ENCODE assay signal across 13 cellular contexts in the genomic region with DNA sequence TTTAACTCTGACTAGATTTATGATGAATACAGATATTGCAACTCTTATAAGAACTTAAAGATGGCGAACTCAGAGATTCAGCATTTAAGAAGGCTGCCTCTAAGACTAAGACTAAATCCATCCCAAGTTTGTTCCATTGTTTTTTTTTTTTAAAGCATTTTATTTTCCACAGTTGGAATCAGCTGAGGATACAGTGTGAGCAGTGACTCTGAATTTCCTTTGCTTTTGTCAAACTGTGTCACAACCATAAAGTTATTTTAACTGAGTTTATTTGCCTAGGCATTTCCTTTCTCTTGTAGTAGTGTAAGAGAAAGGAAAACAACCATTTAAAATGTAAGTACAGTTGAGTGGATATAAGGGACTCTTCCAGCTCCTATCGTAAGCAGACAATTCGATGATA.
DNase-seq lines count a peak whose midpoint lies in the region; ATAC-seq, FAIRE-seq and TF ChIP-seq lines count a peak whose summit lies in the region.
"Had no signal": no experiment of that assay in that cellular context is flagged by ENCODE, and none has a peak within 500 bp of the region (broad histone marks: within the 10 kb centered on the region; RNA-seq: fewer than 3 reads in every experiment).

No MANE protein-coding gene starts in this region.

- no peak overlapping the region for H2AFZ ChIP-seq in astrocyte (ENCODE audit: low read depth, low read length)

- peaks cover 14% of the 10 kb centered on the region for H3K79me2 ChIP-seq in astrocyte (ENCODE audit: insufficient read depth, low read length)

- H3K9ac ChIP-seq in astrocyte (ENCODE audit: low read length): no peak overlapping the region

- H3K4me1 ChIP-seq in astrocyte (ENCODE audit: insufficient read depth, low read length): peaks cover 33% of the 10 kb centered on the region
- H3K4me1 ChIP-seq in right lobe of liver: peaks cover 0 to 5% (median 0%) of the 10 kb centered on the region in 4 donors
- peaks cover 78 to 100% (median 99%) of the 10 kb centered on the region in 6 donors for H3K4me1 ChIP-seq in spleen

- H3K27me3 Mint-ChIP-seq in IgD-negative memory B cell (no peaks in the 10 kb centered on the region), astrocyte (ENCODE audit: low read depth, unreplicated experiment) (no peaks in the 10 kb centered on the region)
- H3K27me3 Mint-ChIP-seq: activated CD4-positive, alpha-beta memory T cell treated with anti-CD3 and anti-CD28 coated beads, Interleukin-2, amount 10 ng/mL, durations not matched to agents 7 days and 5 days had no signal

- intact Hi-C loops in right lobe of liver (cut with DNase I): no loop called here
- intact Hi-C loops in spleen (cut with DNase I; ENCODE audit: low total_unique reads): no loop called here

- DNase-seq in astrocyte (ENCODE audit: low read depth): no peak
- no peak for DNase-seq in right lobe of liver
- DNase-seq in spleen: no peak
- no peak for DNase-seq in T-helper 9 cell
- DNase-seq: activated CD4-positive, alpha-beta memory T cell treated with anti-CD3 and anti-CD28 coated beads, Interleukin-2, amount 10 ng/mL, durations not matched to agents 7 days and 5 days; activated effector memory CD4-positive, alpha-beta T cell treated with Interleukin-2 at 50 U/mL for 16 hours; NCI-H187 treated with DMSO at 0.1 percent for 48 hours; NCI-H510A treated with DMSO at 0.1 percent for 48 hours had no signal

- H3K27ac Mint-ChIP-seq in IgD-negative memory B cell (peak overlapping the region in 2 of 3 donors; percentile 11 to 57), astrocyte (ENCODE audit: unreplicated experiment) (peak overlapping the region; percentile 68)
- H3K27ac Mint-ChIP-seq: activated CD4-positive, alpha-beta memory T cell treated with anti-CD3 and anti-CD28 coated beads, Interleukin-2, amount 10 ng/mL, durations not matched to agents 7 days and 5 days had no signal

- H3K4me1 Mint-ChIP-seq in IgD-negative memory B cell: peaks cover 45 to 75% (median 61%) of the 10 kb centered on the region in 3 donors
- H3K4me1 Mint-ChIP-seq in astrocyte (ENCODE audit: low read depth, unreplicated experiment): peaks cover 88% of the 10 kb centered on the region

- H3K27ac ChIP-seq in astrocyte (ENCODE audit: low read depth, low read length) (peak overlapping the region; percentile 15), right lobe of liver (peak overlapping the region in 2 of 3 donors; percentile 12 to 44), spleen (peak overlapping the region in 7 of 8 donors; percentile 53 to 84 (median 75))

- no peaks in the 10 kb centered on the region for H3K9me3 Mint-ChIP-seq in IgD-negative memory B cell
- H3K9me3 Mint-ChIP-seq in astrocyte (ENCODE audit: unreplicated experiment): no peaks in the 10 kb centered on the region
- H3K9me3 Mint-ChIP-seq: activated CD4-positive, alpha-beta memory T cell treated with anti-CD3 and anti-CD28 coated beads, Interleukin-2, amount 10 ng/mL, durations not matched to agents 7 days and 5 days had no signal

- no peak overlapping the region for H3K4me3 ChIP-seq in astrocyte (ENCODE audit: insufficient read depth, low read depth, low read length)
- no peak overlapping the region for H3K4me3 ChIP-seq in right lobe of liver
- no peak overlapping the region for H3K4me3 ChIP-seq in spleen
- H3K4me3 ChIP-seq: ascending aorta had no signal

- H3K9me3 ChIP-seq in astrocyte (ENCODE audit: insufficient read depth, low read depth, low read length) (no peaks in the 10 kb centered on the region), right lobe of liver (no peaks in the 10 kb centered on the region), spleen (no peaks in the 10 kb centered on the region)
- H3K9me3 ChIP-seq: ascending aorta had no signal

- TF ChIP-seq POLR2A in right lobe of liver (IDR thresholded peaks at IDR 0.05): no peak
- TF ChIP-seq POLR2A in spleen (IDR thresholded peaks at IDR 0.05): no peak
- no peak for TF ChIP-seq POLR2A in GM18505 (IDR thresholded peaks at IDR 0.05; ENCODE audit: borderline replicate concordance, extremely low read depth, insufficient read depth, insufficient read length)

- no peaks in the 10 kb centered on the region for H4K20me1 ChIP-seq in astrocyte (ENCODE audit: insufficient read depth, low read length)

- H3K36me3 ChIP-seq in astrocyte (ENCODE audit: insufficient read depth, low read length) (no peaks in the 10 kb centered on the region), right lobe of liver (no peaks in the 10 kb centered on the region), spleen (peaks cover 0 to under 1% (median 0%) of the 10 kb centered on the region in 6 donors)
- H3K36me3 ChIP-seq: ascending aorta had no signal

- H3K27me3 ChIP-seq in astrocyte (ENCODE audit: insufficient read depth, low read length) (no peaks in the 10 kb centered on the region), right lobe of liver (no peaks in the 10 kb centered on the region), spleen (replicated peaks in 1 of 7) (no peaks in the 10 kb centered on the region)
- H3K27me3 ChIP-seq: ascending aorta had no signal

- no peak overlapping the region for H3K4me2 ChIP-seq in astrocyte (ENCODE audit: low read length)

- FAIRE-seq in astrocyte (lab: Jason Lieb, UNC): no peak

- 40% methylated on average over 3 of the region's 3 CpGs for WGBS in right lobe of liver (ENCODE audit: insufficient coverage, low coverage, low lambda C conversion rate, missing lambda C conversion rate)
- WGBS in spleen, 5 donors: 72 to 83% (median 78%) methylated on average over 3 of the region's 3 CpGs

- no peak for TF ChIP-seq CTCF in astrocyte (IDR thresholded peaks at IDR 0.05; ENCODE audit: insufficient read depth, low read depth, low read length)
- no peak for TF ChIP-seq CTCF in right lobe of liver (IDR thresholded peaks at IDR 0.05)
- TF ChIP-seq CTCF in spleen (IDR thresholded peaks at IDR 0.05 in 8 of 11, conservative IDR thresholded peaks at IDR 0.05 in 3 of 11): no peak

- H3K36me3 Mint-ChIP-seq in IgD-negative memory B cell (no peaks in the 10 kb centered on the region), astrocyte (ENCODE audit: low read depth, unreplicated experiment) (no peaks in the 10 kb centered on the region)

- H3K4me3 Mint-ChIP-seq in IgD-negative memory B cell (no peak overlapping the region), astrocyte (ENCODE audit: unreplicated experiment) (no peak overlapping the region)

- peak in 1 of 4 donors; percentile 32 for ATAC-seq in right lobe of liver
- ATAC-seq in GM18505 (IDR thresholded peaks at IDR 0.05; ENCODE audit: unreplicated experiment): no peak
- no peak for ATAC-seq in HG02798 (IDR thresholded peaks at IDR 0.05; ENCODE audit: poor library complexity, unreplicated experiment)
- no peak for ATAC-seq in GM21717 (IDR thresholded peaks at IDR 0.05; ENCODE audit: unreplicated experiment)

Comparison
In these comparisons a context has a peak if more than half of its experiments do, and no peak if none do; other contexts are left out.
1. H3K27ac ChIP-seq: peak in every context shown above with its lines; median percentile 75 in spleen; 28 in right lobe of liver; 15 in astrocyte.